ENCODE assay signal across 8 cellular contexts in genomic region chr1:25435315-25436103, GRCh38. TPM values are rescaled to one million over a fixed set of nuclear protein-coding genes. Genes with fewer than 3 reads are reported as not detected.
DNase-seq lines count a peak whose midpoint lies in the region; ATAC-seq and TF ChIP-seq lines count a peak whose summit lies in the region.

No MANE protein-coding gene starts in this region.

- ATAC-seq in HG03457 (IDR thresholded peaks at IDR 0.05; ENCODE audit: unreplicated experiment) (no peak), HG02884 (IDR thresholded peaks at IDR 0.05; ENCODE audit: unreplicated experiment) (no peak)

- TF ChIP-seq CTCF in coronary artery (IDR thresholded peaks at IDR 0.05) = no peak

- no peak overlapping the region for H3K4me3 ChIP-seq in coronary artery

- peak overlapping the region; percentile 0 to 2 for H3K27ac ChIP-seq in coronary artery

- peak; percentile 12 for DNase-seq in GF-D8 (lab: John Stamatoyannopoulos, UW)
- DNase-seq in NOMO-1 treated with DMSO at 0.1 percent for 48 hours (lab: John Stamatoyannopoulos, UW; ENCODE audit: unreplicated experiment) = peak; percentile 58
- DNase-seq in coronary artery (ENCODE audit: low spot score) = no peak
- peak; percentile 51 for DNase-seq in renal cortical epithelial cell (ENCODE audit: low read depth)
- no peak for DNase-seq in COR-L47 (lab: John Stamatoyannopoulos, UW)
- no peak for DNase-seq in cerebellar nuclear complex (lab: John Stamatoyannopoulos, UW)

RNA-seq across cellular contexts. Expression of gene MACO1, which starts 4.8 kb away (rescaled TPM):
- total RNA-seq in renal cortical epithelial cell = 20.2 and 21.0 TPM in 2 replicates

RNA-seq across cellular contexts. Expression of gene RHCE, which starts 14.9 kb away (rescaled TPM):
- 0.15 and 1.2 TPM in 2 replicates for total RNA-seq in renal cortical epithelial cell

Comparison
In these comparisons a context has a peak if more than half of its experiments do, and no peak if none do; other contexts are left out.
1. DNase-seq: peak in GF-D8 (single experiment), NOMO-1 treated with DMSO at 0.1 percent for 48 hours (single experiment) and renal cortical epithelial cell (single experiment); none in coronary artery (single experiment), COR-L47 (single experiment) and cerebellar nuclear complex (0 of 2).